18 cellular contexts compared by ENCODE assay signal in the genomic region with DNA sequence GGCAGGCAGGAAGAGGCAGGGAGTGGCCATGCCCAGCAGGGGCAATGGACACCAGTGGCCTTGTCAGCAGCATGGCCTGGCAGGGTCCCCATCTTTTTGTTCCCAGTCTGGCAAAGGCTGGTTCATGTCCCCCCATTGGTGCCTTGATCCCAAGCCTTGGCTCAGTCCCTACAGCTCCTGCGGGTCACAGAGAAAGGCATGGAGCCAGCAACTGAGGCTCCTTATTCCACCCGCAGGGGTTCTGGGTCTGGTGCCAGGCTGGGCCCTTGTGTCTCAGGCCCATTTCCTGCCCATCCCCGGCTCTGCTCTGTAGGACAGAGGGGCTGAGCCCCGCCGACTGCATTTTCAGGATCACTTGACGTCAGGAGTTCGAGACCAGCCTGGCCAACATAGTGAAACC. TPM values are rescaled to one million over a fixed set of nuclear protein-coding genes. Genes with fewer than 3 reads are reported as not detected.
DNase-seq lines count a peak whose midpoint lies in the region; ATAC-seq, FAIRE-seq and TF ChIP-seq lines count a peak whose summit lies in the region.
"Had no signal": no experiment of that assay in that cellular context is flagged by ENCODE, and none has a peak within 500 bp of the region (broad histone marks: within the 10 kb centered on the region; RNA-seq: fewer than 3 reads in every experiment).

No MANE protein-coding gene starts in this region.

- no peak overlapping the region for H4K5ac ChIP-seq in H9 (ENCODE audit: insufficient read length, low read depth, low read length)

- H3K9ac ChIP-seq in GM12878 (ENCODE audit: control insufficient read depth, insufficient read depth, low read length), result peak overlapping the region; percentile 11
- no peak overlapping the region for H3K9ac ChIP-seq in skeletal muscle tissue (ENCODE audit: low read depth in 1 of 3, low read length in 3 of 3)
- H3K9ac ChIP-seq in H9 (ENCODE audit: extremely low read depth, insufficient read length, low read length), result no peak overlapping the region
- H3K9ac ChIP-seq: KMS-11 had no signal

- no peak for TF ChIP-seq EP300 in GM12878 (IDR thresholded peaks at IDR 0.05; ENCODE audit: borderline replicate concordance in 1 of 2, control insufficient read depth in 1 of 2, low read depth in 2 of 2, low read length in 2 of 2)

- no peaks in the 10 kb centered on the region for H3K79me1 ChIP-seq in H9 (ENCODE audit: insufficient read depth, low read depth, low read length, poor library complexity, severe bottlenecking)

- H3K4me3 ChIP-seq in GM12878, result no peak overlapping the region
- H3K4me3 ChIP-seq in skeletal muscle tissue (ENCODE audit: low read length in 3 of 3), result no peak overlapping the region
- H3K4me3 ChIP-seq: ovary had no signal

- intact Hi-C loops in GM12878 (cut with micrococcal nuclease; ENCODE audit: unreplicated experiment), result no loop called here

- peaks cover 88% of the 10 kb centered on the region for H3K4me1 ChIP-seq in GM12878 (ENCODE audit: control insufficient read depth, insufficient read depth, low read length)
- peaks cover 0 to 4% (median 0%) of the 10 kb centered on the region in 3 donors for H3K4me1 ChIP-seq in skeletal muscle tissue (ENCODE audit: control insufficient read depth in 3 of 3, insufficient read depth in 3 of 3, low read length in 3 of 3)
- H3K4me1 ChIP-seq in H9 (ENCODE audit: insufficient read depth, low read length), result peaks cover 2% of the 10 kb centered on the region

- peak overlapping the region; percentile 26 for H3K4me2 ChIP-seq in GM12878 (ENCODE audit: control insufficient read depth, insufficient read depth)
- no peak overlapping the region for H3K4me2 ChIP-seq in H9 (ENCODE audit: insufficient read depth, insufficient read length, low read length)
- H3K4me2 ChIP-seq: KMS-11 had no signal

- WGBS in GM12878 (ENCODE audit: insufficient coverage, insufficient replicate concordance, low lambda C conversion rate, missing lambda C conversion rate), result 91% methylated on average over 7 of the region's 7 CpGs
- no CpG with 5 or more reads among the region's 7 CpGs for WGBS in H9 (ENCODE audit: extremely low coverage, insufficient read length, low lambda C conversion rate)

- no peaks in the 10 kb centered on the region for H3K9me3 Mint-ChIP-seq in T-helper 2 cell treated with Interferon-gamma antibody and Interleukin-4, amounts not matched to agents 5 μg/mL and 100 μg/mL, for 36 hours
- no peaks in the 10 kb centered on the region for H3K9me3 Mint-ChIP-seq in H9
- H3K9me3 Mint-ChIP-seq: HFFc6 had no signal

- no peak for DNase-seq in T-helper 2 cell treated with Interferon-gamma antibody and Interleukin-4, amounts not matched to agents 5 μg/mL and 100 μg/mL, for 36 hours (ENCODE audit: low spot score)
- DNase-seq in T-helper 2 cell (no peak), GM12878 (ENCODE audit: low read depth, low spot score) (no peak), GM12891 (ENCODE audit: insufficient read length, low spot score) (no peak), H9 (no peak), NCI-H524 treated with DMSO at 0.1 percent for 48 hours (lab: John Stamatoyannopoulos, UW) (no peak)
- DNase-seq: 8988T; activated CD8-positive, alpha-beta memory T cell treated with anti-CD3 and anti-CD28 coated beads, Interleukin-2, amount 50 U/mL, for 48 hours; amygdala; HFFc6; NCI-H1436 treated with DMSO at 0.1 percent for 48 hours; NCI-H345; ovary had no signal

- peaks cover 49% of the 10 kb centered on the region for H3K36me3 ChIP-seq in KOPT-K1 (ENCODE audit: insufficient read depth, low read length)
- peaks cover 2 to 7% of the 10 kb centered on the region in 2 experiments; a peak in 2 of 4 replicates for H3K36me3 ChIP-seq in GM12878 (ENCODE audit: control insufficient read depth in 2 of 2, insufficient read depth in 2 of 2, low read length in 1 of 2)
- no peaks in the 10 kb centered on the region for H3K36me3 ChIP-seq in skeletal muscle tissue (ENCODE audit: control insufficient read depth in 3 of 3, insufficient read depth in 3 of 3, low read length in 3 of 3)
- H3K36me3 ChIP-seq: ovary had no signal

- H2AK5ac ChIP-seq in H9 (ENCODE audit: insufficient read length, low read length), result no peak overlapping the region

- H3K23me2 ChIP-seq in H9 (ENCODE audit: insufficient read length, low read depth, low read length, poor library complexity, severe bottlenecking), result no peaks in the 10 kb centered on the region

- H3K9me3 ChIP-seq in KOPT-K1 (ENCODE audit: insufficient read depth, low read length, poor library complexity, severe bottlenecking) (no peaks in the 10 kb centered on the region), GM12878 (replicated peaks; ENCODE audit: control insufficient read depth, insufficient read depth, low read length) (no peaks in the 10 kb centered on the region), skeletal muscle tissue (ENCODE audit: control insufficient read depth in 3 of 3, low read length in 3 of 3) (peaks cover 0 to 2% (median 0%) of the 10 kb centered on the region in 3 donors), H9 (ENCODE audit: control insufficient read depth, low read depth, low read length) (no peaks in the 10 kb centered on the region)
- H3K9me3 ChIP-seq: ovary had no signal

- H3K27ac ChIP-seq in KOPT-K1 (ENCODE audit: low read depth, low read length, poor library complexity, severe bottlenecking), result peak overlapping the region; percentile 99
- peak overlapping the region; percentile 85 for H3K27ac ChIP-seq in GM12878 (ENCODE audit: control insufficient read depth, insufficient read depth)
- H3K27ac ChIP-seq in skeletal muscle tissue (ENCODE audit: low read depth, low read length), result peak overlapping the region; percentile 17
- no peak overlapping the region for H3K27ac ChIP-seq in H9 (ENCODE audit: insufficient read length, low read depth, low read length)
- H3K27ac ChIP-seq: epithelial cell of prostate, ovary had no signal

- H2BK120ac ChIP-seq in H9 (ENCODE audit: low read depth, low read length, poor library complexity, severe bottlenecking), result no peak overlapping the region

- POLR2A ChIA-PET in GM12878 (lab: Charles Lee), result interaction anchor here (1.6 to 3.0 kb wide), 3 partner anchors 13 to 60 kb away, joined by 4 to 17 read pairs (median 11); a partner anchor contains a TSS

- H3K56ac ChIP-seq in H9 (ENCODE audit: insufficient read length, low read depth, low read length), result no peak overlapping the region

- H3K23ac ChIP-seq in H9 (ENCODE audit: insufficient read length, low read depth, low read length), result no peak overlapping the region

- no peaks in the 10 kb centered on the region for H3K27me3 Mint-ChIP-seq in T-helper 2 cell treated with Interferon-gamma antibody and Interleukin-4, amounts not matched to agents 5 μg/mL and 100 μg/mL, for 36 hours (ENCODE audit: low read depth)
- H3K27me3 Mint-ChIP-seq in H9 (ENCODE audit: low read depth), result no peaks in the 10 kb centered on the region

- FAIRE-seq in GM12878 (lab: Jason Lieb, UNC) (no peak), GM12891 (lab: Jason Lieb, UNC) (no peak)

- H3K4me3 Mint-ChIP-seq in T-helper 2 cell treated with Interferon-gamma antibody and Interleukin-4, amounts not matched to agents 5 μg/mL and 100 μg/mL, for 36 hours, result no peak overlapping the region
- no peak overlapping the region for H3K4me3 Mint-ChIP-seq in H9
- H3K4me3 Mint-ChIP-seq: HFFc6, mesothelial cell of epicardium had no signal

- no peak overlapping the region for H4K91ac ChIP-seq in H9 (ENCODE audit: insufficient read length, low read depth, low read length)

- no peak overlapping the region for H2BK5ac ChIP-seq in H9 (ENCODE audit: insufficient read length, low read length)

- H3K14ac ChIP-seq in H9 (ENCODE audit: insufficient read depth, low read length), result no peak overlapping the region; the same call in 1 of the 2 replicates

- no peak overlapping the region for H4K8ac ChIP-seq in H9 (replicated peaks; ENCODE audit: insufficient read length, low read depth, low read length)

- RAD21 ChIA-PET in GM12878 (lab: Charles Lee; ENCODE audit: unreplicated experiment), result interaction anchor here (2.4 kb wide), 1 partner anchor 14 kb away, joined by 20 read pairs; a partner anchor contains a TSS

- no peaks in the 10 kb centered on the region for H4K20me1 ChIP-seq in GM12878 (ENCODE audit: control insufficient read depth, insufficient read depth)
- no peaks in the 10 kb centered on the region for H4K20me1 ChIP-seq in H9 (ENCODE audit: control insufficient read depth, insufficient read depth, insufficient read length)

- no peak overlapping the region for H3T11ph ChIP-seq in H9 (ENCODE audit: low read length)

- peaks cover 71% of the 10 kb centered on the region for H3K36me3 Mint-ChIP-seq in T-helper 2 cell treated with Interferon-gamma antibody and Interleukin-4, amounts not matched to agents 5 μg/mL and 100 μg/mL, for 36 hours (ENCODE audit: low read depth)
- H3K36me3 Mint-ChIP-seq in H9 (ENCODE audit: insufficient read depth in 1 of 3, low read depth in 3 of 3), result peaks cover 8 to 31% (median 9%) of the 10 kb centered on the region in 3 experiments; a peak in 6 of 7 replicates

- no peak overlapping the region for H2BK12ac ChIP-seq in H9 (ENCODE audit: insufficient read length, low read depth, low read length)

- TF ChIP-seq POLR2A in GM12878 (IDR thresholded peaks at IDR 0.05; ENCODE audit: low read depth, low read length) (no peak), GM12891 (IDR thresholded peaks at IDR 0.05; ENCODE audit: low read depth, low read length) (no peak)

- CTCF ChIA-PET in GM12878 (lab: Yijun Ruan, JAX), result interaction anchor here (0.7 to 1.8 kb wide), 8 partner anchors 11 to 100 kb away, joined by 3 to 16 read pairs (median 4); a partner anchor contains a TSS

- in situ Hi-C loops in GM12878 (cut with MboI), result no loop called here

- peaks cover 48% of the 10 kb centered on the region for H3K79me2 ChIP-seq in GM12878 (ENCODE audit: control insufficient read depth, insufficient read depth, low read length)
- no peaks in the 10 kb centered on the region for H3K79me2 ChIP-seq in H9 (ENCODE audit: insufficient read depth, low read length)

- no peak overlapping the region for H2BK20ac ChIP-seq in H9 (ENCODE audit: low read depth, low read length, poor library complexity, severe bottlenecking)

- H3K27me3 ChIP-seq in GM12878 (replicated peaks in 1 of 2; ENCODE audit: control insufficient read depth in 2 of 2, insufficient read depth in 2 of 2, low read length in 1 of 2) (no peaks in the 10 kb centered on the region), skeletal muscle tissue (ENCODE audit: control insufficient read depth in 3 of 3, insufficient read depth in 3 of 3, low read length in 3 of 3) (no peaks in the 10 kb centered on the region), H9 (ENCODE audit: insufficient read depth, low read length) (no peaks in the 10 kb centered on the region)
- H3K27me3 ChIP-seq: ovary had no signal

- SMC1A ChIA-PET in GM12878 (lab: Charles Lee; ENCODE audit: uncharacterized antibody, unreplicated experiment), result interaction anchor here (1.0 to 2.2 kb wide), 7 partner anchors 8 to 158 kb away, joined by 3 to 14 read pairs (median 6); a partner anchor contains a TSS

- TF ChIP-seq RAD21 in GM12878 (IDR thresholded peaks at IDR 0.05; ENCODE audit: insufficient read depth, low read depth, low read length), result no peak

- BruUV-seq in GM12878 (replicated peaks; lab: Mats Ljungman, UMichigan), result no TSS peak

- H3K4ac ChIP-seq in H9 (ENCODE audit: low read depth, low read length), result no peak overlapping the region

- no peak overlapping the region for H2BK15ac ChIP-seq in H9 (ENCODE audit: low read depth, low read length)

- peaks cover 74% of the 10 kb centered on the region for H3K4me1 Mint-ChIP-seq in T-helper 2 cell treated with Interferon-gamma antibody and Interleukin-4, amounts not matched to agents 5 μg/mL and 100 μg/mL, for 36 hours (ENCODE audit: low read depth)
- peaks cover 25 to 26% of the 10 kb centered on the region in 2 experiments for H3K4me1 Mint-ChIP-seq in H9

- peak overlapping the region; percentile 92 for H3K27ac Mint-ChIP-seq in T-helper 2 cell treated with Interferon-gamma antibody and Interleukin-4, amounts not matched to agents 5 μg/mL and 100 μg/mL, for 36 hours
- H3K27ac Mint-ChIP-seq in H9, result no peak overlapping the region; a peak in 1 of 7 replicates
- H3K27ac Mint-ChIP-seq: HFFc6 had no signal

- ATAC-seq in GM12878, result no peak

- H3K18ac ChIP-seq in H9 (ENCODE audit: insufficient read length, low read depth, low read length), result no peak overlapping the region

- H2AFZ ChIP-seq in GM12878 (ENCODE audit: control insufficient read depth, low read depth, low read length) (no peak overlapping the region; the same call in 1 of the 2 replicates), H9 (ENCODE audit: low read length) (no peak overlapping the region)

- TF ChIP-seq CTCF in GM12878 (IDR thresholded peaks at IDR 0.05 in 2 of 3, conservative IDR thresholded peaks at IDR 0.05 in 1 of 3; ENCODE audit: control insufficient read depth in 2 of 3, extremely low read depth in 1 of 3, insufficient read depth in 1 of 3, low read depth in 3 of 3, low read length in 3 of 3), result no peak
- no peak for TF ChIP-seq CTCF in H9 (conservative IDR thresholded peaks at IDR 0.05)

RNA-seq across cellular contexts. Expression of a gene that starts 14.0 kb away (rescaled TPM):
- 36.1 and 40.9 TPM in 2 replicates for total RNA-seq in GM12878 (2013; cell fraction: nucleolus; rRNA removed)
- total RNA-seq in GM12878 (2014; rRNA removed) (25.1 and 25.2 TPM in 2 replicates), GM12878 (2014; rRNA removed; fragmentation: Illumina TruSeq; extraction: Trizol) (20.3 and 21.2 TPM in 2 replicates), GM12878 (2021) (53.3 and 54.4 TPM in 2 replicates), skeletal muscle tissue (1.0 TPM), H9 (2021) (12.5 and 14.7 TPM in 2 replicates)
- 15.8 TPM for polyA plus RNA-seq in GM12878 (2011; ENCODE audit: low read depth)
- polyA plus RNA-seq in GM12878 (2011; rRNA removed) (25.9 and 32.7 TPM in 2 replicates), GM12878 (2014; fragmentation: Illumina TruSeq; extraction: Trizol) (42.4 and 42.6 TPM in 2 replicates), GM12878 (2014; fragmentation: Nextera tagmentation; extraction: Ambion mirVana) (10 to 100 TPM in 1 of 2 experiments, 1 to 10 TPM in 1; 8.6 to 10.2 TPM), GM12878 (2014; rRNA removed) (39.6 and 39.7 TPM in 2 replicates), GM12878 (2016; fragmentation: Nextera tagmentation; extraction: Ambion mirVana) (10 to 100 TPM; 38.7 to 41.2 TPM)
- polyA plus RNA-seq in GM12878 (2011; cell fraction: cytosol; rRNA removed), result 31.9 and 34.9 TPM in 2 replicates
- polyA plus RNA-seq in GM12878 (2011; cell fraction: nucleus; rRNA removed), result 37.5 and 42.1 TPM in 2 replicates
- polyA plus RNA-seq in GM12878 (2012), result 20.1 and 25.2 TPM in 2 replicates
- polyA minus RNA-seq in GM12878 (2011; rRNA and poly(A)+ RNA removed), result 19.4 and 22.8 TPM in 2 replicates
- polyA minus RNA-seq in GM12878 (2011; cell fraction: cytosol; rRNA and poly(A)+ RNA removed), result 12.7 and 13.5 TPM in 2 replicates
- polyA minus RNA-seq in GM12878 (2011; cell fraction: nucleus; rRNA and poly(A)+ RNA removed), result 9.3 and 16.3 TPM in 2 replicates
- polyA plus RNA-seq in GM12891 (2012; ENCODE audit: low read depth, missing spikeins), result 20.0 TPM

RNA-seq across cellular contexts. Expression of a gene that starts 48.5 kb away (rescaled TPM):
- total RNA-seq in GM12878 (2013; cell fraction: nucleolus; rRNA removed), result 28.4 and 33.0 TPM in 2 replicates
- total RNA-seq in GM12878 (2014; rRNA removed) (64.8 and 68.3 TPM in 2 replicates), GM12878 (2014; rRNA removed; fragmentation: Illumina TruSeq; extraction: Trizol) (52.3 and 55.5 TPM in 2 replicates), GM12878 (2021) (47.8 and 49.1 TPM in 2 replicates), skeletal muscle tissue (32.4 TPM), H9 (2021) (40.4 and 41.8 TPM in 2 replicates)
- 55.9 TPM for polyA plus RNA-seq in GM12878 (2011; ENCODE audit: low read depth)
- polyA plus RNA-seq in GM12878 (2011; rRNA removed) (37.9 and 44.6 TPM in 2 replicates), GM12878 (2014; fragmentation: Illumina TruSeq; extraction: Trizol) (47.8 and 48.8 TPM in 2 replicates), GM12878 (2014; fragmentation: Nextera tagmentation; extraction: Ambion mirVana) (10 to 100 TPM; 21.0 to 26.1 TPM), GM12878 (2014; rRNA removed) (55.6 and 56.5 TPM in 2 replicates), GM12878 (2016; fragmentation: Nextera tagmentation; extraction: Ambion mirVana) (100 to 1,000 TPM; 109 to 126 TPM)
- 51.9 and 54.2 TPM in 2 replicates for polyA plus RNA-seq in GM12878 (2011; cell fraction: cytosol; rRNA removed)
- polyA plus RNA-seq in GM12878 (2011; cell fraction: nucleus; rRNA removed), result 23.3 and 29.3 TPM in 2 replicates
- 56.9 and 74.3 TPM in 2 replicates for polyA plus RNA-seq in GM12878 (2012)
- polyA minus RNA-seq in GM12878 (2011; rRNA and poly(A)+ RNA removed), result 31.5 and 44.8 TPM in 2 replicates
- 9.8 and 10.0 TPM in 2 replicates for polyA minus RNA-seq in GM12878 (2011; cell fraction: cytosol; rRNA and poly(A)+ RNA removed)
- polyA minus RNA-seq in GM12878 (2011; cell fraction: nucleus; rRNA and poly(A)+ RNA removed), result 10.2 and 27.1 TPM in 2 replicates
- 53.0 TPM for polyA plus RNA-seq in GM12891 (2012; ENCODE audit: low read depth, missing spikeins)
